ENCODE assay signal across 21 cellular contexts in genomic region chr22:24973867-24974266, GRCh38. TPM values are rescaled to one million over a fixed set of nuclear protein-coding genes. Genes with fewer than 3 reads are reported as not detected.
A peak's percentile ranks its signal among the peaks of the same experiment; 100 is the strongest.
DNase-seq lines count a peak whose midpoint lies in the region; ATAC-seq, FAIRE-seq and TF ChIP-seq lines count a peak whose summit lies in the region.
"Had no signal": no experiment of that assay in that cellular context is flagged by ENCODE, and none has a peak within 500 bp of the region (broad histone marks: within the 10 kb centered on the region; RNA-seq: fewer than 3 reads in every experiment).

No MANE protein-coding gene starts in this region.

- no peaks in the 10 kb centered on the region for H3K9me3 ChIP-seq in heart right ventricle
- no peaks in the 10 kb centered on the region for H3K9me3 ChIP-seq in right atrium auricular region
- no peaks in the 10 kb centered on the region for H3K9me3 ChIP-seq in H1 (ENCODE audit: insufficient read depth in 2 of 2, low read depth in 1 of 2, low read length in 1 of 2)

- no peak overlapping the region for H4K91ac ChIP-seq in H1 (replicated peaks; ENCODE audit: insufficient read length, low read length)

- no peak overlapping the region for H2BK20ac ChIP-seq in H1 (ENCODE audit: low read length)

- H3K27ac Mint-ChIP-seq in type B pancreatic cell = peak overlapping the region; percentile 68

- no peak for TF ChIP-seq EP300 in H1 (IDR thresholded peaks at IDR 0.05; ENCODE audit: borderline replicate concordance in 1 of 2, low read depth in 2 of 2, low read length in 2 of 2)

- POLR2A ChIA-PET in H1 (lab: Charles Lee; ENCODE audit: partially characterized antibody) = interaction anchor here (1.0 to 1.3 kb wide), 3 partner anchors 9 to 26 kb away, joined by 3 to 4 read pairs (median 3); no protein-coding TSS in a partner anchor

- H2BK120ac ChIP-seq in H1 (replicated peaks; ENCODE audit: low read depth, low read length) = no peak overlapping the region

- intact Hi-C loops in heart right ventricle (cut with DNase I) = loop anchor here in 2 of 10 donors (5.0 kb wide), 2 partner anchors 43 to 53 kb away; no protein-coding TSS in a partner anchor

- H3K9me3 Mint-ChIP-seq in type B pancreatic cell = no peaks in the 10 kb centered on the region

- no peak overlapping the region for H3K9ac ChIP-seq in H1 (replicated peaks in 1 of 4; ENCODE audit: extremely low read depth in 1 of 4, low read depth in 3 of 4, low read length in 3 of 4)
- H3K9ac ChIP-seq: GM23248 had no signal

- no peak overlapping the region for H3K4ac ChIP-seq in H1 (replicated peaks; ENCODE audit: insufficient read length, low read depth, low read length)

- H3K23ac ChIP-seq in H1 (ENCODE audit: insufficient read length) = no peak overlapping the region

- no peak overlapping the region for H2BK5ac ChIP-seq in H1 (ENCODE audit: low read depth, low read length)

- H3K27me3 Mint-ChIP-seq in type B pancreatic cell = no peaks in the 10 kb centered on the region

- peaks cover 7% of the 10 kb centered on the region; the same call in 1 of the 2 replicates for H3K79me1 ChIP-seq in H1 (ENCODE audit: low read depth, low read length)

- H3K4me1 ChIP-seq in heart right ventricle = peaks cover 30 to 91% (median 55%) of the 10 kb centered on the region in 9 donors
- H3K4me1 ChIP-seq in right atrium auricular region = peaks cover 0 to 57% of the 10 kb centered on the region in 2 donors
- H3K4me1 ChIP-seq in H1 (replicated peaks in 1 of 4; ENCODE audit: control insufficient read depth in 3 of 4, insufficient read depth in 4 of 4, low read length in 3 of 4) = peaks cover 13 to 28% (median 20%) of the 10 kb centered on the region in 4 experiments

- H4K8ac ChIP-seq in H1 (ENCODE audit: extremely low read depth, insufficient read depth, low read length) = no peak overlapping the region

- H3K27ac ChIP-seq in heart right ventricle = peak overlapping the region in 6 of 10 donors; percentile 17 to 39 (median 30)
- no peak overlapping the region for H3K27ac ChIP-seq in right atrium auricular region
- H3K27ac ChIP-seq in H1 (ENCODE audit: low read depth, low read length) = no peak overlapping the region
- H3K27ac ChIP-seq in coronary artery = peak overlapping the region in 1 of 2 donors; percentile 23
- H3K27ac ChIP-seq: GM23248 had no signal

- no peak overlapping the region for H3K4me2 ChIP-seq in H1 (ENCODE audit: insufficient read depth in 1 of 2, low read depth in 2 of 2, low read length in 2 of 2)

- no peak for DNase-seq in heart right ventricle
- DNase-seq in right atrium auricular region (ENCODE audit: low spot score) = no peak
- no peak for DNase-seq in H1 (ENCODE audit: low read depth in 1 of 2, low spot score in 2 of 2)
- DNase-seq in mucosa of gallbladder (ENCODE audit: low spot score) = peak; percentile 79
- DNase-seq in type B pancreatic cell (ENCODE audit: extremely low spot score, unreplicated experiment) = no peak
- no peak for DNase-seq in NCI-H774 (lab: John Stamatoyannopoulos, UW)
- DNase-seq in coronary artery (ENCODE audit: low spot score) = no peak
- DNase-seq: 8988T, C1 segment of cervical spinal cord, COR-L47, DMS79, GM23248, NCI-H1417, NCI-H1930, NCI-H2171, NCI-H446 treated with DMSO at 0.1 percent for 48 hours, NCI-H748 treated with DMSO at 0.1 percent for 48 hours had no signal

- no peak for ATAC-seq in heart right ventricle
- no peak for ATAC-seq in GM18502 (IDR thresholded peaks at IDR 0.05; ENCODE audit: poor library complexity, unreplicated experiment)

- H3K56ac ChIP-seq in H1 (replicated peaks; ENCODE audit: insufficient read length, low read depth, low read length) = no peak overlapping the region

- FAIRE-seq in H1 (lab: Jason Lieb, UNC) = no peak
- FAIRE-seq: G401.6, GM12891, GM19239 had no signal

- 71 to 78% methylated on average over 6 of the region's 6 CpGs for WGBS in heart right ventricle, 2 donors
- WGBS in H1 (ENCODE audit: extremely low coverage in 1 of 2, insufficient coverage in 1 of 2, insufficient read length in 1 of 2, insufficient replicate concordance in 2 of 2, low coverage in 1 of 2, low lambda C conversion rate in 2 of 2, missing lambda C conversion rate in 1 of 2), 2 experiments = 80% methylated on average over 6 of the region's 6 CpGs; no CpG with 5 or more reads in 1 of the 2 experiments

- CTCF ChIA-PET in H1 (lab: Charles Lee; ENCODE audit: partially characterized antibody) = interaction anchor here (0.6 to 1.8 kb wide), 7 partner anchors 10 to 390 kb away, joined by 3 to 5 read pairs (median 3); no protein-coding TSS in a partner anchor

- H4K20me1 ChIP-seq in H1 (replicated peaks in 1 of 2; ENCODE audit: control insufficient read depth in 1 of 2, insufficient read depth in 2 of 2, low read length in 2 of 2) = peaks cover 0 to 2% of the 10 kb centered on the region in 2 experiments

- H2BK12ac ChIP-seq in H1 (ENCODE audit: low read depth, low read length) = peak overlapping the region; percentile 84; the same call in 1 of the 2 replicates

- H3K36me3 ChIP-seq in heart right ventricle = no peaks in the 10 kb centered on the region
- H3K36me3 ChIP-seq in right atrium auricular region = no peaks in the 10 kb centered on the region
- no peaks in the 10 kb centered on the region for H3K36me3 ChIP-seq in H1 (ENCODE audit: control insufficient read depth in 2 of 4, insufficient read depth in 4 of 4, low read length in 3 of 4)

- H4K5ac ChIP-seq in H1 (ENCODE audit: insufficient read length, low read depth, low read length) = no peak overlapping the region

- no peaks in the 10 kb centered on the region for H3K36me3 Mint-ChIP-seq in type B pancreatic cell

- no peak overlapping the region for H3K4me3 ChIP-seq in heart right ventricle
- no peak overlapping the region for H3K4me3 ChIP-seq in right atrium auricular region
- no peak overlapping the region for H3K4me3 ChIP-seq in H1 (ENCODE audit: extremely low read depth in 1 of 4, insufficient read depth in 2 of 4, low read depth in 3 of 4, low read length in 4 of 4)
- H3K4me3 ChIP-seq in coronary artery = no peak overlapping the region
- H3K4me3 ChIP-seq: GM23248 had no signal

- no peak overlapping the region for H3K14ac ChIP-seq in H1 (ENCODE audit: insufficient read length)

- H3K79me2 ChIP-seq in H1 (ENCODE audit: control insufficient read depth in 1 of 2, insufficient read depth in 2 of 2, low read length in 2 of 2) = peaks cover 0 to 14% of the 10 kb centered on the region in 2 experiments; a peak in 2 of 4 replicates

- H3K23me2 ChIP-seq in H1 (ENCODE audit: low read depth, low read length) = no peaks in the 10 kb centered on the region

- H2AFZ ChIP-seq in H1 (ENCODE audit: low read length) = no peak overlapping the region
- H2AFZ ChIP-seq: GM23248 had no signal

- no peak for TF ChIP-seq RAD21 in H1 (IDR thresholded peaks at IDR 0.05 in 1 of 2, conservative IDR thresholded peaks at IDR 0.05 in 1 of 2; ENCODE audit: low read depth in 2 of 2, low read length in 2 of 2)

- H3K4me3 Mint-ChIP-seq in type B pancreatic cell = no peak overlapping the region

- H3K27me3 ChIP-seq in heart right ventricle (no peaks in the 10 kb centered on the region), right atrium auricular region (no peaks in the 10 kb centered on the region), H1 (replicated peaks in 1 of 4; ENCODE audit: control insufficient read depth in 3 of 4, extremely low read depth in 1 of 4, insufficient read depth in 3 of 4, low read length in 3 of 4) (no peaks in the 10 kb centered on the region)

- no peak overlapping the region for H3K18ac ChIP-seq in H1 (ENCODE audit: extremely low read depth, low read length)

- TF ChIP-seq CTCF in heart right ventricle (IDR thresholded peaks at IDR 0.05) (no peak), right atrium auricular region (IDR thresholded peaks at IDR 0.05) (no peak), H1 (IDR thresholded peaks at IDR 0.05; ENCODE audit: control extremely low read depth in 1 of 3, insufficient read depth in 1 of 3, low read depth in 1 of 3, low read length in 3 of 3) (no peak), type B pancreatic cell (conservative IDR thresholded peaks at IDR 0.05) (no peak), coronary artery (IDR thresholded peaks at IDR 0.05) (no peak)

- H2BK15ac ChIP-seq in H1 (ENCODE audit: low read length) = 0 out of 2 replicates have a peak overlapping the region, but pooled peaks have one; percentile 8

- no peak for TF ChIP-seq POLR2A in H1 (IDR thresholded peaks at IDR 0.05; ENCODE audit: control extremely low read depth in 1 of 2, low read depth in 2 of 2, low read length in 2 of 2)

- H3K4me1 Mint-ChIP-seq in type B pancreatic cell (ENCODE audit: unreplicated experiment) = peaks cover 34% of the 10 kb centered on the region

- H2AK5ac ChIP-seq in H1 (ENCODE audit: low read depth, low read length) = 0 out of 2 replicates have a peak overlapping the region, but pooled peaks have one; percentile 71

TF ChIP-seq in H1, 55 proteins besides CTCF, POLR2A, EP300 and RAD21 (continues in another document):
- TF ChIP-seq NRF1 (IDR thresholded peaks at IDR 0.05; ENCODE audit: low read depth, low read length) = no peak

RNA-seq across cellular contexts. Expression of gene KIAA1671, which starts 21.4 kb away (rescaled TPM):
- total RNA-seq in heart right ventricle (10 to 100 TPM in 9 of 10 donors, 1 to 10 TPM in 1; 8.9 to 26.2 (median 14.0) TPM), right atrium auricular region (10 to 100 TPM; 16.8 to 21.7 TPM), mucosa of gallbladder (85.5 TPM), type B pancreatic cell (ENCODE audit: low replicate concordance) (22.9 and 28.5 TPM in 2 replicates)
- polyA plus RNA-seq in heart right ventricle (1 to 10 TPM; 2.9 to 5.7 TPM), H1 (2011; rRNA removed) (5.9 and 6.4 TPM in 2 replicates)
- 22.6 and 23.9 TPM in 2 replicates for total RNA-seq in H1 (2021; fragmentation: NEBNext Ultra II Directional; extraction: Animal tissue kit (Norgen Biotek cat#: 25700))
- 5.4 TPM for polyA plus RNA-seq in H1 (2011; cell fraction: cytosol; rRNA removed)
- 9.8 TPM for polyA plus RNA-seq in H1 (2011; cell fraction: nucleus; rRNA removed)
- polyA plus RNA-seq in H1 (2012, experiment 1 of 2) = 8.0 to 11.3 TPM (median 9.2 TPM) in 4 replicates
- 2.7 TPM for polyA plus RNA-seq in H1 (2012, experiment 2 of 2)
- 10.4 TPM for polyA plus RNA-seq in H1 (2013, experiment 1 of 2)
- polyA plus RNA-seq in H1 (2013, experiment 2 of 2) = 10.1 TPM
- polyA minus RNA-seq in H1 (2011; rRNA and poly(A)+ RNA removed) = 16.1 and 18.8 TPM in 2 replicates
- polyA minus RNA-seq in H1 (2011; cell fraction: cytosol; rRNA and poly(A)+ RNA removed) = 11.6 TPM
- 19.4 TPM for polyA minus RNA-seq in H1 (2011; cell fraction: nucleus; rRNA and poly(A)+ RNA removed)

RNA-seq across cellular contexts. Expression of gene LHFPL7, which starts 27.4 kb away (rescaled TPM):
- not detected for total RNA-seq in heart right ventricle
- polyA plus RNA-seq in heart right ventricle = not detected
- not detected for total RNA-seq in right atrium auricular region
- total RNA-seq in H1 (2021; fragmentation: NEBNext Ultra II Directional; extraction: Animal tissue kit (Norgen Biotek cat#: 25700)) = not detected in 2 replicates
- not detected in 2 replicates for polyA plus RNA-seq in H1 (2011; rRNA removed)
- polyA plus RNA-seq in H1 (2011; cell fraction: cytosol; rRNA removed) = not detected
- not detected for polyA plus RNA-seq in H1 (2011; cell fraction: nucleus; rRNA removed)
- polyA plus RNA-seq in H1 (2012, experiment 1 of 2) = not detected in 4 replicates
- not detected for polyA plus RNA-seq in H1 (2012, experiment 2 of 2)
- polyA plus RNA-seq in H1 (2013, experiment 1 of 2) = not detected
- polyA plus RNA-seq in H1 (2013, experiment 2 of 2) = not detected
- polyA minus RNA-seq in H1 (2011; rRNA and poly(A)+ RNA removed) = not detected in 2 replicates
- polyA minus RNA-seq in H1 (2011; cell fraction: cytosol; rRNA and poly(A)+ RNA removed) = not detected
- polyA minus RNA-seq in H1 (2011; cell fraction: nucleus; rRNA and poly(A)+ RNA removed) = not detected
- not detected for total RNA-seq in mucosa of gallbladder
- total RNA-seq in type B pancreatic cell (ENCODE audit: low replicate concordance) = not detected in 2 replicates
- total RNA-seq: GM23248 had no signal
- polyA plus RNA-seq: GM23248 had no signal

Comparison
In these comparisons a context has a peak if more than half of its experiments do, and no peak if none do; other contexts are left out.
1. H3K27ac ChIP-seq: peak in heart right ventricle (6 of 10); none in right atrium auricular region (0 of 2) and H1 (single experiment).